Comparison of ENCODE assay signal across 1 cellular context in the genomic region with DNA sequence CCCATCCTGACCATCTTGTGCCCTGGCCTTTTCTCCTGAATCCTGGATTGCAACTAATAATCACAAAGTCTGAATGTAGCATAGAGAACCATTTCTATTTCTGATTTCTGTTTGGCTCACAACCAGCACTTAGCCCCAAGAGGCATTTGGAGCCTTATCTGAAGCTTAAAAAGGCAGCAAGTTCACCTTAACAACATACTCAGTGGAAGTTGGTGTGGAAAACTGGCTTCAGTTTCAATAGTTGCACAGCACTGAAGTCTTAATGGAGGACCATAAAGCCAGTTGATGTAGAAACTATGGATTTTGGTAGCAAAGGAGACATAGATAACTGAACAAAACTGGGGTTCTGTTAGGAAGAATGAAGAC.
TF ChIP-seq lines count a peak whose summit lies in the region.

No MANE protein-coding gene starts in this region.

TF ChIP-seq in IMR-90, 13 proteins besides CTCF, POLR2A, EP300 and RAD21 (continued from another document):
- no peak for TF ChIP-seq RCOR1 (IDR thresholded peaks at IDR 0.05; ENCODE audit: insufficient replicate concordance, low read length)
- TF ChIP-seq NFE2L2 (IDR thresholded peaks at IDR 0.05; ENCODE audit: low read depth, low read length) = no peak
- TF ChIP-seq, protein P1, sequence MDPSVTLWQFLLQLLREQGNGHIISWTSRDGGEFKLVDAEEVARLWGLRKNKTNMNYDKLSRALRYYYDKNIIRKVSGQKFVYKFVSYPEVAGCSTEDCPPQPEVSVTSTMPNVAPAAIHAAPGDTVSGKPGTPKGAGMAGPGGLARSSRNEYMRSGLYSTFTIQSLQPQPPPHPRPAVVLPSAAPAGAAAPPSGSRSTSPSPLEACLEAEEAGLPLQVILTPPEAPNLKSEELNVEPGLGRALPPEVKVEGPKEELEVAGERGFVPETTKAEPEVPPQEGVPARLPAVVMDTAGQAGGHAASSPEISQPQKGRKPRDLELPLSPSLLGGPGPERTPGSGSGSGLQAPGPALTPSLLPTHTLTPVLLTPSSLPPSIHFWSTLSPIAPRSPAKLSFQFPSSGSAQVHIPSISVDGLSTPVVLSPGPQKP (IDR thresholded peaks at IDR 0.05; ENCODE audit: borderline replicate concordance, low read depth, low read length) = no peak
- no peak for TF ChIP-seq CHD1 (IDR thresholded peaks at IDR 0.05; ENCODE audit: low read depth, low read length)
